ENCODE assay signal across 13 cellular contexts in the genomic region with DNA sequence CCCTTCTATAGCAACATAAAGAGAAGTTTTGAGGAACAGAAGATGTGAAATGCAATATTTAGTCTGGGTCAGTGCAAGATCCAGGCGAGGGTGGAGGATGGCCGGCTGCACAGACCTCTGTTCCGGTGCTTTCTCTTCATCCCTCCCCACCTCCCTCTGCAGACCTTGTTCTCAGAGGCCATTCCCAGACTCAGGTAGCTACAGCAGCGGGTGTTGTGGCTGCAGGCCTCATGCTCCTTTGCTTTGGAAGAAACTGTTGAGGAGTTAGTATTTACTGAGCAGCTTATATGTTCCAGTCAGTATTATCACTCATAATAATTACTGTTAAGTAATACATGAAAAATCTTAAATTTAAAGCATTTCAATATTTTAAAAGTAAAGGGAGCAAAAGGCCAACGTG. TPM values are rescaled to one million over a fixed set of nuclear protein-coding genes. Genes with fewer than 3 reads are reported as not detected.
DNase-seq lines count a peak whose midpoint lies in the region; ATAC-seq and TF ChIP-seq lines count a peak whose summit lies in the region.
"Had no signal": no experiment of that assay in that cellular context is flagged by ENCODE, and none has a peak within 500 bp of the region (broad histone marks: within the 10 kb centered on the region; RNA-seq: fewer than 3 reads in every experiment).

No MANE protein-coding gene starts in this region.

- H3K4me3 Mint-ChIP-seq in activated CD8-positive, alpha-beta memory T cell treated with anti-CD3 and anti-CD28 coated beads, Interleukin-2, amount 10 ng/mL, durations not matched to agents 7 days and 5 days: peak overlapping the region; percentile 98
- peak overlapping the region; percentile 95 to 100 (median 97) for H3K4me3 Mint-ChIP-seq in T-cell
- H3K4me3 Mint-ChIP-seq in stimulated activated effector memory CD8-positive, alpha-beta T cell treated with anti-CD3 and anti-CD28 coated beads, Interleukin-12 subunit alpha, Interleukin-12 subunit beta, amount 100 ng/mL, for 72 hours: peak overlapping the region; percentile 89

- H3K36me3 Mint-ChIP-seq in activated CD8-positive, alpha-beta memory T cell treated with anti-CD3 and anti-CD28 coated beads, Interleukin-2, amount 10 ng/mL, durations not matched to agents 7 days and 5 days: peaks cover 41% of the 10 kb centered on the region
- H3K36me3 Mint-ChIP-seq in T-cell: peaks cover 40% of the 10 kb centered on the region
- peaks cover 38% of the 10 kb centered on the region for H3K36me3 Mint-ChIP-seq in stimulated activated effector memory CD8-positive, alpha-beta T cell treated with anti-CD3 and anti-CD28 coated beads, Interleukin-12 subunit alpha, Interleukin-12 subunit beta, amount 100 ng/mL, for 72 hours

- peak overlapping the region; percentile 83 for H3K4me3 ChIP-seq in fibroblast of the aortic adventitia (ENCODE audit: low read depth, low read length)
- H3K4me3 ChIP-seq: K562 had no signal

- CTCF ChIA-PET in activated CD8-positive, alpha-beta memory T cell treated with anti-CD3 and anti-CD28 coated beads, Interleukin-2, amount 10 ng/mL, durations not matched to agents 7 days and 5 days (lab: Charles Lee): no interaction called here
- CTCF ChIA-PET in T-cell (lab: Charles Lee): interaction anchor here in 1 of 2 donors (0.6 kb wide), 1 partner anchor 1918 kb away, joined by 4 read pairs; no protein-coding TSS in a partner anchor

- POLR2A ChIA-PET in T-cell (lab: Charles Lee): interaction anchor here in 1 of 2 donors (0.9 kb wide), 1 partner anchor 32 kb away, joined by 3 read pairs; no protein-coding TSS in a partner anchor

- no peak for TF ChIP-seq CTCF in fibroblast of the aortic adventitia (IDR thresholded peaks at IDR 0.05; ENCODE audit: insufficient read depth, low read length)

- DNase-seq in activated CD8-positive, alpha-beta memory T cell treated with anti-CD3 and anti-CD28 coated beads, Interleukin-2, amount 10 ng/mL, durations not matched to agents 7 days and 5 days: peak; percentile 42
- no peak for DNase-seq in activated CD8-positive, alpha-beta memory T cell treated with anti-CD3 and anti-CD28 coated beads, Interleukin-2, amount 50 U/mL, for 4 hours
- no peak for DNase-seq in T-cell
- no peak for DNase-seq in fibroblast of the aortic adventitia (ENCODE audit: low read depth)
- no peak for DNase-seq in stimulated activated effector memory CD8-positive, alpha-beta T cell treated with anti-CD3 and anti-CD28 coated beads, Interleukin-12 subunit alpha, Interleukin-12 subunit beta, amount 100 ng/mL, for 72 hours (ENCODE audit: low spot score in 2 of 2)
- no peak for DNase-seq in NCI-H146 treated with DMSO at 0.1 percent for 48 hours (lab: John Stamatoyannopoulos, UW; ENCODE audit: unreplicated experiment)
- DNase-seq in NCI-H2081 treated with DMSO at 0.1 percent for 48 hours (lab: John Stamatoyannopoulos, UW): no peak
- DNase-seq: ACHN, islet precursor cell, nucleus accumbens, transverse colon had no signal

- H3K4me1 Mint-ChIP-seq in activated CD8-positive, alpha-beta memory T cell treated with anti-CD3 and anti-CD28 coated beads, Interleukin-2, amount 10 ng/mL, durations not matched to agents 7 days and 5 days: peaks cover 58% of the 10 kb centered on the region
- peaks cover 62 to 73% (median 63%) of the 10 kb centered on the region in 3 donors for H3K4me1 Mint-ChIP-seq in T-cell
- peaks cover 72% of the 10 kb centered on the region for H3K4me1 Mint-ChIP-seq in stimulated activated effector memory CD8-positive, alpha-beta T cell treated with anti-CD3 and anti-CD28 coated beads, Interleukin-12 subunit alpha, Interleukin-12 subunit beta, amount 100 ng/mL, for 72 hours

- H3K9me3 Mint-ChIP-seq in activated CD8-positive, alpha-beta memory T cell treated with anti-CD3 and anti-CD28 coated beads, Interleukin-2, amount 10 ng/mL, durations not matched to agents 7 days and 5 days (ENCODE audit: low read depth): no peaks in the 10 kb centered on the region
- no peaks in the 10 kb centered on the region for H3K9me3 Mint-ChIP-seq in T-cell
- H3K9me3 Mint-ChIP-seq in stimulated activated effector memory CD8-positive, alpha-beta T cell treated with anti-CD3 and anti-CD28 coated beads, Interleukin-12 subunit alpha, Interleukin-12 subunit beta, amount 100 ng/mL, for 72 hours: no peaks in the 10 kb centered on the region

- no peak for ATAC-seq in activated CD8-positive, alpha-beta memory T cell treated with anti-CD3 and anti-CD28 coated beads, Interleukin-2, amount 10 ng/mL, durations not matched to agents 7 days and 5 days
- ATAC-seq in T-cell (replicated peaks in 1 of 4) (no peak), GM21367 (IDR thresholded peaks at IDR 0.05; ENCODE audit: unreplicated experiment) (no peak)
- no peak for ATAC-seq in stimulated activated effector memory CD8-positive, alpha-beta T cell treated with anti-CD3 and anti-CD28 coated beads, Interleukin-12 subunit alpha, Interleukin-12 subunit beta, amount 100 ng/mL, for 72 hours
- ATAC-seq: K562 had no signal

- no peaks in the 10 kb centered on the region for H3K27me3 Mint-ChIP-seq in activated CD8-positive, alpha-beta memory T cell treated with anti-CD3 and anti-CD28 coated beads, Interleukin-2, amount 10 ng/mL, durations not matched to agents 7 days and 5 days
- H3K27me3 Mint-ChIP-seq in T-cell: no peaks in the 10 kb centered on the region

- peak overlapping the region; percentile 50 for H3K27ac Mint-ChIP-seq in activated CD8-positive, alpha-beta memory T cell treated with anti-CD3 and anti-CD28 coated beads, Interleukin-2, amount 10 ng/mL, durations not matched to agents 7 days and 5 days
- H3K27ac Mint-ChIP-seq in T-cell: peak overlapping the region; percentile 77 to 88
- peak overlapping the region; percentile 97 for H3K27ac Mint-ChIP-seq in stimulated activated effector memory CD8-positive, alpha-beta T cell treated with anti-CD3 and anti-CD28 coated beads, Interleukin-12 subunit alpha, Interleukin-12 subunit beta, amount 100 ng/mL, for 72 hours

RNA-seq across cellular contexts. Expression of gene BTN3A3, which starts 1.7 kb away (rescaled TPM):
- total RNA-seq in activated CD8-positive, alpha-beta memory T cell treated with anti-CD3 and anti-CD28 coated beads, Interleukin-2, amount 10 ng/mL, durations not matched to agents 7 days and 5 days: 10 to 100 TPM; 50.1 to 63.9 TPM
- total RNA-seq in T-cell: 100 to 1,000 TPM; 115 to 172 (median 142) TPM
- 17.7 and 20.5 TPM in 2 replicates for total RNA-seq in fibroblast of the aortic adventitia (ENCODE audit: low replicate concordance)

RNA-seq across cellular contexts. Expression of gene BTN2A1, which starts 15.8 kb away (rescaled TPM):
- 10 to 100 TPM; 25.1 to 26.5 TPM for total RNA-seq in activated CD8-positive, alpha-beta memory T cell treated with anti-CD3 and anti-CD28 coated beads, Interleukin-2, amount 10 ng/mL, durations not matched to agents 7 days and 5 days
- 10 to 100 TPM; 36.1 to 53.4 (median 47.9) TPM for total RNA-seq in T-cell
- 11.7 and 17.9 TPM in 2 replicates for total RNA-seq in fibroblast of the aortic adventitia (ENCODE audit: low replicate concordance)

RNA-seq across cellular contexts. Expression of gene BTN3A1, which starts 39.9 kb away (rescaled TPM):
- 10 to 100 TPM; 47.6 to 64.7 TPM for total RNA-seq in activated CD8-positive, alpha-beta memory T cell treated with anti-CD3 and anti-CD28 coated beads, Interleukin-2, amount 10 ng/mL, durations not matched to agents 7 days and 5 days
- total RNA-seq in T-cell (100 to 1,000 TPM; 205 to 270 (median 210) TPM), fibroblast of the aortic adventitia (ENCODE audit: low replicate concordance) (24.0 and 83.6 TPM in 2 replicates)

RNA-seq across cellular contexts. Expression of gene BTN1A1, which starts 58.1 kb away (rescaled TPM):
- not detected for total RNA-seq in activated CD8-positive, alpha-beta memory T cell treated with anti-CD3 and anti-CD28 coated beads, Interleukin-2, amount 10 ng/mL, durations not matched to agents 7 days and 5 days
- total RNA-seq in T-cell: not detected
- total RNA-seq in fibroblast of the aortic adventitia (ENCODE audit: low replicate concordance): not detected in 2 replicates

RNA-seq across cellular contexts. Expression of gene BTN2A2, which starts 59.1 kb away (rescaled TPM):
- 10 to 100 TPM; 24.8 to 26.7 TPM for total RNA-seq in activated CD8-positive, alpha-beta memory T cell treated with anti-CD3 and anti-CD28 coated beads, Interleukin-2, amount 10 ng/mL, durations not matched to agents 7 days and 5 days
- 10 to 100 TPM; 18.6 to 29.2 (median 21.3) TPM for total RNA-seq in T-cell
- total RNA-seq in fibroblast of the aortic adventitia (ENCODE audit: low replicate concordance): 7.5 and 10.2 TPM in 2 replicates
